In genomic region chr22:47091241-47091691, GRCh38 we compare ENCODE assay signal across 8 cellular contexts.
DNase-seq lines count a peak whose midpoint lies in the region; ATAC-seq and TF ChIP-seq lines count a peak whose summit lies in the region.

No MANE protein-coding gene starts in this region.

- no peaks in the 10 kb centered on the region for H3K9me3 ChIP-seq in muscle layer of duodenum (ENCODE audit: control insufficient read depth in 1 of 2, low read length in 2 of 2)

- H3K4me1 ChIP-seq in ACC112 (ENCODE audit: control insufficient read depth, insufficient read depth, low read length, unreplicated experiment), result peaks cover 30% of the 10 kb centered on the region
- H3K4me1 ChIP-seq in muscle layer of duodenum (ENCODE audit: control insufficient read depth in 1 of 2, insufficient read depth in 2 of 2, low read length in 2 of 2), result peaks cover 0 to 13% of the 10 kb centered on the region in 2 donors

- no peak for ATAC-seq in HG03439 (IDR thresholded peaks at IDR 0.05; ENCODE audit: unreplicated experiment)
- ATAC-seq in omental fat pad (ENCODE audit: low FRiP score), result no peak
- ATAC-seq in GM18502 (IDR thresholded peaks at IDR 0.05; ENCODE audit: poor library complexity, unreplicated experiment), result no peak

- TF ChIP-seq CTCF in choroid plexus epithelial cell (conservative IDR thresholded peaks at IDR 0.05; ENCODE audit: low read depth, low read length) (no peak), omental fat pad (IDR thresholded peaks at IDR 0.05) (no peak)

- H3K27ac ChIP-seq in ACC112 (ENCODE audit: low read depth, low read length), result no peak overlapping the region; the same call in 1 of the 2 replicates
- no peak overlapping the region for H3K27ac ChIP-seq in muscle layer of duodenum (ENCODE audit: low read length)

- H3K4me3 ChIP-seq in ACC112 (ENCODE audit: low read depth, low read length), result peak overlapping the region; percentile 79
- peak overlapping the region; percentile 37 for H3K4me3 ChIP-seq in H7 (ENCODE audit: insufficient read depth, low read depth, low read length)
- peak overlapping the region; percentile 55 for H3K4me3 ChIP-seq in choroid plexus epithelial cell (ENCODE audit: low read depth, low read length)
- peak overlapping the region; percentile 42 to 65 for H3K4me3 ChIP-seq in muscle layer of duodenum (ENCODE audit: low read depth in 1 of 2, low read length in 2 of 2)

- H3K27me3 ChIP-seq in ACC112 (ENCODE audit: insufficient read depth, low read length) (no peaks in the 10 kb centered on the region), H7 (ENCODE audit: control insufficient read depth, insufficient read depth, low read length) (no peaks in the 10 kb centered on the region), muscle layer of duodenum (ENCODE audit: low read depth, low read length) (no peaks in the 10 kb centered on the region)

- peak overlapping the region; percentile 85 for H2AFZ ChIP-seq in ACC112 (ENCODE audit: low read length, unreplicated experiment)

- DNase-seq in H7 (peak; percentile 62), choroid plexus epithelial cell (ENCODE audit: low read depth) (peak; percentile 24), omental fat pad (ENCODE audit: low spot score) (no peak), NCI-H2081 treated with DMSO at 0.1 percent for 48 hours (lab: John Stamatoyannopoulos, UW) (no peak)

- H3K36me3 ChIP-seq in ACC112 (ENCODE audit: insufficient read depth, low read length), result no peaks in the 10 kb centered on the region
- H3K36me3 ChIP-seq in H7 (replicated peaks; ENCODE audit: control insufficient read depth, insufficient read depth, low read length), result no peaks in the 10 kb centered on the region
- H3K36me3 ChIP-seq in muscle layer of duodenum (ENCODE audit: control insufficient read depth in 1 of 2, insufficient read depth in 2 of 2, low read length in 2 of 2), result no peaks in the 10 kb centered on the region

- H3K79me2 ChIP-seq in ACC112 (ENCODE audit: control insufficient read depth, insufficient read depth, low read length, unreplicated experiment), result no peaks in the 10 kb centered on the region

Comparison
In these comparisons a context has a peak if more than half of its experiments do, and no peak if none do; other contexts are left out.
1. DNase-seq: peak in H7 (single experiment) and choroid plexus epithelial cell (single experiment); none in omental fat pad (single experiment) and NCI-H2081 treated with DMSO at 0.1 percent for 48 hours (single experiment).
2. Peak in every context shown above with its lines, with median percentiles within 50 percentile points of each other: H3K4me3 ChIP-seq.